Comparison of ENCODE assay signal across 10 cellular contexts in genomic region chr10:22365233-22365632, GRCh38. TPM values are rescaled to one million over a fixed set of nuclear protein-coding genes. Genes with fewer than 3 reads are reported as not detected.
DNase-seq lines count a peak whose midpoint lies in the region; ATAC-seq and TF ChIP-seq lines count a peak whose summit lies in the region.
"Had no signal": no experiment of that assay in that cellular context is flagged by ENCODE, and none has a peak within 500 bp of the region (broad histone marks: within the 10 kb centered on the region; RNA-seq: fewer than 3 reads in every experiment).

No MANE protein-coding gene starts in this region.

- H3K4me1 ChIP-seq in gastroesophageal sphincter (no peaks in the 10 kb centered on the region), OCI-LY7 (ENCODE audit: insufficient read depth, low read length, poor library complexity, severe bottlenecking) (peaks cover 3% of the 10 kb centered on the region)

- intact Hi-C loops in OCI-LY7 (cut with micrococcal nuclease; ENCODE audit: unreplicated experiment), result no loop called here

- no peak overlapping the region for H3K27ac ChIP-seq in gastroesophageal sphincter
- no peak overlapping the region for H3K27ac ChIP-seq in OCI-LY7 (ENCODE audit: low read depth, low read length, poor library complexity, severe bottlenecking)

- H2AFZ ChIP-seq in OCI-LY7 (ENCODE audit: low read length), result no peak overlapping the region

- no TSS peak for BruUV-seq in OCI-LY7 (replicated peaks; lab: Mats Ljungman, UMichigan)

- no peak for TF ChIP-seq EP300 in gastroesophageal sphincter (IDR thresholded peaks at IDR 0.05)

- no peak for TF ChIP-seq POLR2A in gastroesophageal sphincter (IDR thresholded peaks at IDR 0.05)

- no peaks in the 10 kb centered on the region for H3K79me2 ChIP-seq in OCI-LY7 (ENCODE audit: insufficient read depth, low read depth, low read length)

- POLR2A ChIA-PET in OCI-LY7 (lab: Charles Lee), result interaction anchor here (1.0 to 1.5 kb wide), 3 partner anchors 12 to 19 kb away, joined by 3 to 4 read pairs (median 4); no protein-coding TSS in a partner anchor

- no peaks in the 10 kb centered on the region for H3K9me2 ChIP-seq in OCI-LY7 (ENCODE audit: insufficient read depth, low read length)

- H3K36me3 ChIP-seq in gastroesophageal sphincter, result no peaks in the 10 kb centered on the region
- no peaks in the 10 kb centered on the region for H3K36me3 ChIP-seq in OCI-LY7 (ENCODE audit: insufficient read depth, low read length)

- no peak overlapping the region for H3K4me2 ChIP-seq in OCI-LY7 (ENCODE audit: low read length)

- WGBS in gastroesophageal sphincter (ENCODE audit: low coverage in 1 of 2), 2 donors, result 83 to 100% methylated on average over 1 of the region's 1 CpG

- no peaks in the 10 kb centered on the region for H4K20me1 ChIP-seq in OCI-LY7 (ENCODE audit: insufficient read depth, low read length)

- CTCF ChIA-PET in OCI-LY7 (lab: Charles Lee; ENCODE audit: unreplicated experiment), result no interaction called here

- H3K4me3 ChIP-seq in gastroesophageal sphincter, result no peak overlapping the region
- H3K4me3 ChIP-seq in OCI-LY7 (ENCODE audit: low read depth, low read length, poor library complexity, severe bottlenecking), result no peak overlapping the region
- H3K4me3 ChIP-seq: mucosa of descending colon had no signal

- peaks cover 16% of the 10 kb centered on the region for H3K27me3 ChIP-seq in gastroesophageal sphincter

- TF ChIP-seq CTCF in gastroesophageal sphincter (IDR thresholded peaks at IDR 0.05) (no peak), OCI-LY7 (conservative IDR thresholded peaks at IDR 0.05; ENCODE audit: low read length) (no peak)

- DNase-seq in stimulated activated CD4-positive, alpha-beta T cell treated with anti-CD3 and anti-CD28 coated beads, Interleukin-12 subunit alpha, Interleukin-12 subunit beta, amount 100 ng/mL, for 4 hours, result no peak
- no peak for DNase-seq in activated gamma-delta T cell (lab: John Stamatoyannopoulos, UW)
- DNase-seq in OCI-LY7 (ENCODE audit: low spot score), result no peak
- no peak for DNase-seq in NCI-H1930 (lab: John Stamatoyannopoulos, UW)
- DNase-seq: COR-L47, mucosa of descending colon had no signal

- ATAC-seq in GM18861 (IDR thresholded peaks at IDR 0.05; ENCODE audit: unreplicated experiment) (peak; percentile 57), GM21717 (IDR thresholded peaks at IDR 0.05; ENCODE audit: unreplicated experiment) (peak; percentile 60), HG03469 (IDR thresholded peaks at IDR 0.05; ENCODE audit: unreplicated experiment) (peak; percentile 55), gastroesophageal sphincter (peak; percentile 28)
- ATAC-seq: mucosa of descending colon had no signal

- H3K9me3 ChIP-seq in gastroesophageal sphincter, result no peaks in the 10 kb centered on the region
- H3K9me3 ChIP-seq in OCI-LY7 (ENCODE audit: low read length), result no peaks in the 10 kb centered on the region
- H3K9me3 ChIP-seq: mucosa of descending colon had no signal

RNA-seq across cellular contexts. Expression of gene SPAG6, which starts 19.9 kb away (rescaled TPM):
- total RNA-seq in gastroesophageal sphincter, result not detected
- not detected in 2 replicates for total RNA-seq in OCI-LY7 (2014; rRNA removed; shearing (Covaris generic))
- total RNA-seq in OCI-LY7 (2022), result not detected in 2 replicates
- total RNA-seq: mucosa of descending colon had no signal

RNA-seq across cellular contexts. Expression of gene BMI1, which starts 44.3 kb away (rescaled TPM):
- 100 to 1,000 TPM in 2 of 4 donors, 10 to 100 TPM in 2; 70.5 to 108 (median 94.3) TPM for total RNA-seq in gastroesophageal sphincter
- total RNA-seq in OCI-LY7 (2014; rRNA removed; shearing (Covaris generic)), result 5.7 and 7.4 TPM in 2 replicates
- 17.8 and 19.4 TPM in 2 replicates for total RNA-seq in OCI-LY7 (2022)

RNA-seq across cellular contexts. Expression of gene COMMD3, which starts 49.0 kb away (rescaled TPM):
- total RNA-seq in gastroesophageal sphincter (10 to 100 TPM; 17.5 to 68.6 (median 24.6) TPM), OCI-LY7 (2022) (50.8 and 53.0 TPM in 2 replicates)
- total RNA-seq in OCI-LY7 (2014; rRNA removed; shearing (Covaris generic)), result 24.6 and 30.1 TPM in 2 replicates
